ENCODE assay signal across 8 cellular contexts in genomic region chr19:58519087-58519354, GRCh38. TPM values are rescaled to one million over a fixed set of nuclear protein-coding genes. Genes with fewer than 3 reads are reported as not detected.
A peak's percentile ranks its signal among the peaks of the same experiment; 100 is the strongest.
DNase-seq lines count a peak whose midpoint lies in the region; ATAC-seq and TF ChIP-seq lines count a peak whose summit lies in the region.

No MANE protein-coding gene starts in this region.

- ATAC-seq in GM18511 (IDR thresholded peaks at IDR 0.05; ENCODE audit: unreplicated experiment) (peak; percentile 11), HG03457 (IDR thresholded peaks at IDR 0.05; ENCODE audit: unreplicated experiment) (no peak)
- ATAC-seq in activated naive CD8-positive, alpha-beta T cell treated with anti-CD3 and anti-CD28 coated beads, Interleukin-2, amount 50 U/mL, for 24 hours: peak; percentile 5

- no peaks in the 10 kb centered on the region for H3K9me3 Mint-ChIP-seq in activated naive CD8-positive, alpha-beta T cell treated with anti-CD3 and anti-CD28 coated beads, Interleukin-2, amount 50 U/mL, for 24 hours

- peaks cover 4% of the 10 kb centered on the region for H3K36me3 ChIP-seq in osteoblast (ENCODE audit: insufficient read depth, low read length)

- peaks cover 45% of the 10 kb centered on the region for H3K79me2 ChIP-seq in osteoblast (ENCODE audit: insufficient read depth, low read length)

- CTCF ChIA-PET in AG04449 (lab: Yijun Ruan, JAX): interaction anchor here (0.6 to 9.3 kb wide), 24 partner anchors 8 to 362 kb away, joined by 3 to 109 read pairs (median 7); partner anchors contain the start of genes CHMP2A, SLC27A5, TRIM28 and UBE2M

- H3K27ac Mint-ChIP-seq in activated naive CD8-positive, alpha-beta T cell treated with anti-CD3 and anti-CD28 coated beads, Interleukin-2, amount 50 U/mL, for 24 hours: peak overlapping the region; percentile 98

- peak overlapping the region; percentile 95 for H3K4me3 Mint-ChIP-seq in activated naive CD8-positive, alpha-beta T cell treated with anti-CD3 and anti-CD28 coated beads, Interleukin-2, amount 50 U/mL, for 24 hours

- H3K4me1 ChIP-seq in osteoblast (ENCODE audit: insufficient read depth, low read length): peaks cover 14% of the 10 kb centered on the region

- TF ChIP-seq CTCF in AG04449 (IDR thresholded peaks at IDR 0.05; ENCODE audit: insufficient read depth, low read length, missing control alignments) (peak; percentile 91), LNCaP clone FGC (IDR thresholded peaks at IDR 0.05; ENCODE audit: control insufficient read depth, extremely low read depth, insufficient read depth) (peak; percentile 68), osteoblast (IDR thresholded peaks at IDR 0.05; ENCODE audit: extremely low read depth, low read depth, low read length) (peak; percentile 75)

- H3K4me2 ChIP-seq in osteoblast (ENCODE audit: insufficient read depth, low read length): peak overlapping the region; percentile 99

- peak overlapping the region; percentile 99 for H2AFZ ChIP-seq in osteoblast (ENCODE audit: low read length)

- H3K4me3 ChIP-seq in AG04449 (ENCODE audit: low read depth, low read length): peak overlapping the region; percentile 89
- peak overlapping the region; percentile 81 for H3K4me3 ChIP-seq in LNCaP clone FGC (ENCODE audit: low read depth, low read length)
- peak overlapping the region; percentile 77 for H3K4me3 ChIP-seq in osteoblast (ENCODE audit: insufficient read depth, low read length)

- H3K4me1 Mint-ChIP-seq in activated naive CD8-positive, alpha-beta T cell treated with anti-CD3 and anti-CD28 coated beads, Interleukin-2, amount 50 U/mL, for 24 hours: peaks cover 47% of the 10 kb centered on the region

- intact Hi-C loops in head of caudate nucleus (cut with DNase I): no loop called here

- DNase-seq in AG04449 (ENCODE audit: low read depth, low spot score) (no peak), LNCaP clone FGC (ENCODE audit: low read depth) (peak; percentile 43), SHP77 (lab: John Stamatoyannopoulos, UW) (peak; percentile 63 to 69), head of caudate nucleus (peak; percentile 37 to 83 (median 66)), osteoblast (ENCODE audit: insufficient read length, low spot score, missing footprints) (peak; percentile 96)
- peak; percentile 63 for DNase-seq in activated naive CD8-positive, alpha-beta T cell treated with anti-CD3 and anti-CD28 coated beads, Interleukin-2, amount 50 U/mL, for 24 hours

- H3K27ac ChIP-seq in osteoblast (ENCODE audit: low read depth, low read length): peak overlapping the region; percentile 81

- peaks cover 2% of the 10 kb centered on the region for H3K27me3 Mint-ChIP-seq in activated naive CD8-positive, alpha-beta T cell treated with anti-CD3 and anti-CD28 coated beads, Interleukin-2, amount 50 U/mL, for 24 hours

- H3K36me3 Mint-ChIP-seq in activated naive CD8-positive, alpha-beta T cell treated with anti-CD3 and anti-CD28 coated beads, Interleukin-2, amount 50 U/mL, for 24 hours (ENCODE audit: low read depth): peaks cover 17% of the 10 kb centered on the region

- H4K20me1 ChIP-seq in osteoblast (ENCODE audit: insufficient read depth, low read length): peaks cover 19% of the 10 kb centered on the region

- POLR2A ChIA-PET in AG04449 (lab: Yijun Ruan, JAX): interaction anchor here (0.7 to 3.8 kb wide), 5 partner anchors 19 to 79 kb away, joined by 3 to 37 read pairs (median 7); partner anchors contain the start of genes CHMP2A, TRIM28 and ZNF132

- H3K9me3 ChIP-seq in osteoblast (ENCODE audit: low read depth, low read length): no peaks in the 10 kb centered on the region

- H3K27me3 ChIP-seq in osteoblast (ENCODE audit: insufficient read depth, low read length): no peaks in the 10 kb centered on the region

RNA-seq across cellular contexts. Expression of gene ZBTB45, which starts 0.6 kb away (rescaled TPM):
- total RNA-seq in osteoblast: 6.9 and 8.5 TPM in 2 replicates

RNA-seq across cellular contexts. Expression of gene SLC27A5, which starts 7.2 kb away (rescaled TPM):
- 5.3 and 6.5 TPM in 2 replicates for total RNA-seq in osteoblast

RNA-seq across cellular contexts. Expression of gene TRIM28, which starts 24.8 kb away (rescaled TPM):
- 224 and 248 TPM in 2 replicates for total RNA-seq in osteoblast

RNA-seq across cellular contexts. Expression of gene CHMP2A, which starts 35.9 kb away (rescaled TPM):
- total RNA-seq in osteoblast: 98.1 and 106 TPM in 2 replicates

RNA-seq across cellular contexts. Expression of gene UBE2M, which starts 39.4 kb away (rescaled TPM):
- total RNA-seq in osteoblast: 54.6 and 56.6 TPM in 2 replicates
